ENCODE assay signal across 22 cellular contexts in the genomic region with DNA sequence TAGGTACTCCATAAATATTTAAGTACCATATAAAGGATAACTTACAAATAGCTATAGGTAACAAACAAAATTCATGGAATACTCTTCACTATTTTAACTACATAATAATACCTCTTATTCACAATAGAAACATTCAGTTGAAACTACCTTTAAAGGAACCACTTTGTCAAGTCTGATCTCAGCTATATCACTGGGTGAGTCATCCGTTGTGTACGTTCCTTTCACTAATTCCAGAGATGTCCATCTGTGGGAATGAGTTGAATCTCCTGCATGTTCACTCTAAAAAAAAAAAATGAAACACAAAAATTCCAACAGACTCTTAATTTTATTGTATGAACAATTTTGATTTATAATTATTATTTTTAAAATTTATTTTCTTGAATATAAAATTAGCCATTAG.
DNase-seq lines count a peak whose midpoint lies in the region; ATAC-seq, FAIRE-seq and TF ChIP-seq lines count a peak whose summit lies in the region.
"Had no signal": no experiment of that assay in that cellular context is flagged by ENCODE, and none has a peak within 500 bp of the region (broad histone marks: within the 10 kb centered on the region; RNA-seq: fewer than 3 reads in every experiment).

No MANE protein-coding gene starts in this region.

- DNase-seq in A549 (ENCODE audit: low read depth in 1 of 2, low spot score in 1 of 2), result no peak
- DNase-seq in HTR-8/SVneo (ENCODE audit: insufficient read length, low spot score), result peak; percentile 5
- peak; percentile 71 for DNase-seq in astrocyte of the spinal cord (ENCODE audit: low read depth, low spot score)
- DNase-seq in foreskin keratinocyte, result peak; percentile 77 to 89
- no peak for DNase-seq in right atrium auricular region (ENCODE audit: low spot score)
- DNase-seq in Caco-2, result no peak
- DNase-seq in DMS153 treated with DMSO at 0.1 percent for 48 hours (lab: John Stamatoyannopoulos, UW; ENCODE audit: unreplicated experiment), result no peak
- DNase-seq: ACHN; activated CD8-positive, alpha-beta T cell treated with anti-CD3 and anti-CD28 coated beads, Interleukin-2, amount 10 ng/mL, durations not matched to agents 7 days and 5 days; activated naive CD8-positive, alpha-beta T cell treated with anti-CD3 and anti-CD28 coated beads, Interleukin-2, amount 10 ng/mL, durations not matched to agents 7 days and 5 days; cerebellar nuclear complex; endodermal cell; mesendoderm; NCI-H2081 treated with DMSO at 0.1 percent for 48 hours; psoas muscle; stimulated activated CD4-positive, alpha-beta T cell treated with anti-CD3 and anti-CD28 coated beads, Interleukin-15, amount 100 ng/mL, for 24 hours; stimulated activated naive CD8-positive, alpha-beta T cell treated with anti-CD3 and anti-CD28 coated beads, Interleukin-15, amount 100 ng/mL, for 72 hours had no signal

- TF ChIP-seq POLR2A in A549 (IDR thresholded peaks at IDR 0.05; ENCODE audit: low read length), result no peak

- no peak overlapping the region for H3K27ac ChIP-seq in A549
- H3K27ac ChIP-seq in foreskin keratinocyte, result peak overlapping the region; percentile 77
- no peak overlapping the region for H3K27ac ChIP-seq in right atrium auricular region
- H3K27ac ChIP-seq: psoas muscle had no signal

- no peaks in the 10 kb centered on the region for H3K4me1 Mint-ChIP-seq in Caco-2 (ENCODE audit: low read depth, unreplicated experiment)
- H3K4me1 Mint-ChIP-seq: endodermal cell; nephron; stimulated activated naive CD8-positive, alpha-beta T cell treated with anti-CD3 and anti-CD28 coated beads, Interleukin-15, amount 100 ng/mL, for 72 hours had no signal

- H3K36me3 ChIP-seq in right atrium auricular region, result peaks cover 78% of the 10 kb centered on the region
- no peaks in the 10 kb centered on the region; the same call in 1 of the 2 replicates for H3K36me3 ChIP-seq in Caco-2 (ENCODE audit: control insufficient read depth, insufficient read depth, low read length)

- no peak overlapping the region for H3K4me3 Mint-ChIP-seq in Caco-2 (ENCODE audit: unreplicated experiment)
- H3K4me3 Mint-ChIP-seq: activated CD8-positive, alpha-beta T cell treated with anti-CD3 and anti-CD28 coated beads, Interleukin-2, amount 10 ng/mL, durations not matched to agents 7 days and 5 days; activated naive CD8-positive, alpha-beta T cell treated with anti-CD3 and anti-CD28 coated beads, Interleukin-2, amount 10 ng/mL, durations not matched to agents 7 days and 5 days; activated T-helper 1 cell treated with anti-CD3 and anti-CD28 coated beads, Interleukin-12 subunit alpha, Interleukin-12 subunit beta, Interleukin-2, Interleukin-4 antibody, amounts not matched to agents 30 ng/mL and 10 ng/mL and 1 ng/mL, durations not matched to agents 14 hours and 24 hours and 36 hours; endodermal cell; nephron; stimulated activated naive CD8-positive, alpha-beta T cell treated with anti-CD3 and anti-CD28 coated beads, Interleukin-15, amount 100 ng/mL, for 72 hours had no signal

- H3K36me3 Mint-ChIP-seq in Caco-2 (ENCODE audit: insufficient read depth, unreplicated experiment), result peaks cover 6% of the 10 kb centered on the region

- CTCF ChIA-PET in A549 (lab: Yijun Ruan, JAX), result interaction anchor here (0.7 kb wide), 1 partner anchor 45 kb away, joined by 3 read pairs; no protein-coding TSS in a partner anchor
- CTCF ChIA-PET in Caco-2 (lab: Charles Lee), result interaction anchor here (0.6 kb wide), 1 partner anchor 33 kb away, joined by 3 read pairs; no protein-coding TSS in a partner anchor

- POLR2A ChIA-PET in A549 (lab: Yijun Ruan, JAX), result no interaction called here
- POLR2A ChIA-PET in Caco-2 (lab: Charles Lee), result no interaction called here

- H3K9me3 ChIP-seq in A549 (no peaks in the 10 kb centered on the region), right atrium auricular region (no peaks in the 10 kb centered on the region), Caco-2 (no peaks in the 10 kb centered on the region)
- H3K9me3 ChIP-seq: psoas muscle had no signal

- H3K4me2 ChIP-seq in A549, result no peak overlapping the region

- BruUV-seq in Caco-2 (replicated peaks; lab: Mats Ljungman, UMichigan), result no TSS peak

- H3K4me1 ChIP-seq in A549 (no peaks in the 10 kb centered on the region), foreskin keratinocyte (peaks cover 11% of the 10 kb centered on the region), right atrium auricular region (no peaks in the 10 kb centered on the region), Caco-2 (no peaks in the 10 kb centered on the region)
- H3K4me1 ChIP-seq: psoas muscle had no signal

- H3K9me3 Mint-ChIP-seq in Caco-2 (ENCODE audit: unreplicated experiment), result no peaks in the 10 kb centered on the region
- H3K9me3 Mint-ChIP-seq: activated naive CD8-positive, alpha-beta T cell treated with anti-CD3 and anti-CD28 coated beads, Interleukin-2, amount 10 ng/mL, durations not matched to agents 7 days and 5 days; activated T-helper 1 cell treated with anti-CD3 and anti-CD28 coated beads, Interleukin-12 subunit alpha, Interleukin-12 subunit beta, Interleukin-2, Interleukin-4 antibody, amounts not matched to agents 30 ng/mL and 10 ng/mL and 1 ng/mL, durations not matched to agents 14 hours and 24 hours and 36 hours; endodermal cell; nephron; stimulated activated naive CD8-positive, alpha-beta T cell treated with anti-CD3 and anti-CD28 coated beads, Interleukin-15, amount 100 ng/mL, for 72 hours had no signal

- TF ChIP-seq RAD21 in A549 (conservative IDR thresholded peaks at IDR 0.05 in 1 of 2, IDR thresholded peaks at IDR 0.05 in 1 of 2), result no peak

- intact Hi-C loops in Caco-2 (cut with micrococcal nuclease; ENCODE audit: unreplicated experiment), result no loop called here

- H3K4me3 ChIP-seq in A549, result no peak overlapping the region
- no peak overlapping the region for H3K4me3 ChIP-seq in astrocyte of the spinal cord (ENCODE audit: low read depth, low read length)
- no peak overlapping the region for H3K4me3 ChIP-seq in right atrium auricular region
- no peak overlapping the region for H3K4me3 ChIP-seq in Caco-2 (ENCODE audit: low read depth, low read length)
- H3K4me3 ChIP-seq: psoas muscle had no signal

- no peak for TF ChIP-seq EP300 in A549 (IDR thresholded peaks at IDR 0.05)

- no peak for ATAC-seq in A549
- ATAC-seq in foreskin keratinocyte, result peak; percentile 94
- no peak for ATAC-seq in GM21737 (IDR thresholded peaks at IDR 0.05; ENCODE audit: unreplicated experiment)
- ATAC-seq: activated CD8-positive, alpha-beta T cell treated with anti-CD3 and anti-CD28 coated beads, Interleukin-2, amount 10 ng/mL, durations not matched to agents 7 days and 5 days; HCT116; Panc1; psoas muscle; stimulated activated naive CD8-positive, alpha-beta T cell treated with anti-CD3 and anti-CD28 coated beads, Interleukin-15, amount 100 ng/mL, for 72 hours had no signal

- H3K27me3 Mint-ChIP-seq in Caco-2 (ENCODE audit: insufficient read depth, unreplicated experiment), result no peaks in the 10 kb centered on the region
- H3K27me3 Mint-ChIP-seq: activated naive CD8-positive, alpha-beta T cell treated with anti-CD3 and anti-CD28 coated beads, Interleukin-2, amount 10 ng/mL, durations not matched to agents 7 days and 5 days; stimulated activated naive CD8-positive, alpha-beta T cell treated with anti-CD3 and anti-CD28 coated beads, Interleukin-15, amount 100 ng/mL, for 72 hours had no signal

- FAIRE-seq in A549 (lab: Jason Lieb, UNC) (no peak), HTR-8/SVneo (lab: Jason Lieb, UNC) (no peak)

- H3K27me3 ChIP-seq in foreskin keratinocyte (no peaks in the 10 kb centered on the region), right atrium auricular region (no peaks in the 10 kb centered on the region), Caco-2 (replicated peaks; ENCODE audit: control insufficient read depth, insufficient read depth, low read length) (no peaks in the 10 kb centered on the region)

- 69% methylated on average over 2 of the region's 2 CpGs for WGBS in A549 (ENCODE audit: missing lambda C conversion rate)

- no peak overlapping the region for H3K27ac Mint-ChIP-seq in Caco-2 (ENCODE audit: unreplicated experiment)
- H3K27ac Mint-ChIP-seq: activated CD8-positive, alpha-beta T cell treated with anti-CD3 and anti-CD28 coated beads, Interleukin-2, amount 10 ng/mL, durations not matched to agents 7 days and 5 days; activated naive CD8-positive, alpha-beta T cell treated with anti-CD3 and anti-CD28 coated beads, Interleukin-2, amount 10 ng/mL, durations not matched to agents 7 days and 5 days; activated T-helper 1 cell treated with anti-CD3 and anti-CD28 coated beads, Interleukin-12 subunit alpha, Interleukin-12 subunit beta, Interleukin-2, Interleukin-4 antibody, amounts not matched to agents 30 ng/mL and 10 ng/mL and 1 ng/mL, durations not matched to agents 14 hours and 24 hours and 36 hours; endodermal cell; nephron had no signal

- TF ChIP-seq CTCF in A549 (IDR thresholded peaks at IDR 0.05), result no peak
- no peak for TF ChIP-seq CTCF in astrocyte of the spinal cord (IDR thresholded peaks at IDR 0.05; ENCODE audit: low read depth, low read length)
- no peak for TF ChIP-seq CTCF in foreskin keratinocyte (conservative IDR thresholded peaks at IDR 0.05)
- TF ChIP-seq CTCF in right atrium auricular region (IDR thresholded peaks at IDR 0.05), result no peak
- TF ChIP-seq CTCF in Caco-2 (IDR thresholded peaks at IDR 0.05; ENCODE audit: insufficient read depth in 1 of 2, low read depth in 1 of 2, low read length in 1 of 2, severe bottlenecking in 1 of 2, unreplicated experiment in 1 of 2), result no peak

- in situ Hi-C loops in astrocyte of the spinal cord (cut with HindIII; ENCODE audit: low sequenced_read_pairs), result no loop called here

TF ChIP-seq in A549, 52 proteins besides CTCF, POLR2A, EP300 and RAD21:
- TF ChIP-seq ZC3H11A (IDR thresholded peaks at IDR 0.05), result no peak
- no peak for TF ChIP-seq FOSL2 (IDR thresholded peaks at IDR 0.05)
- peak; percentile 42; the same call in 1 of the 2 replicates for TF ChIP-seq FOSL2 (CRISPR knock-in tag; IDR thresholded peaks at IDR 0.05)

Comparison
In these comparisons a context has a peak if more than half of its experiments do, and no peak if none do; other contexts are left out.
1. DNase-seq: peak in HTR-8/SVneo (single experiment), astrocyte of the spinal cord (single experiment) and foreskin keratinocyte (2 of 2); none in A549 (0 of 2), right atrium auricular region (single experiment), Caco-2 (0 of 2) and DMS153 treated with DMSO at 0.1 percent for 48 hours (single experiment).